13 cellular contexts compared by ENCODE assay signal in the genomic region with DNA sequence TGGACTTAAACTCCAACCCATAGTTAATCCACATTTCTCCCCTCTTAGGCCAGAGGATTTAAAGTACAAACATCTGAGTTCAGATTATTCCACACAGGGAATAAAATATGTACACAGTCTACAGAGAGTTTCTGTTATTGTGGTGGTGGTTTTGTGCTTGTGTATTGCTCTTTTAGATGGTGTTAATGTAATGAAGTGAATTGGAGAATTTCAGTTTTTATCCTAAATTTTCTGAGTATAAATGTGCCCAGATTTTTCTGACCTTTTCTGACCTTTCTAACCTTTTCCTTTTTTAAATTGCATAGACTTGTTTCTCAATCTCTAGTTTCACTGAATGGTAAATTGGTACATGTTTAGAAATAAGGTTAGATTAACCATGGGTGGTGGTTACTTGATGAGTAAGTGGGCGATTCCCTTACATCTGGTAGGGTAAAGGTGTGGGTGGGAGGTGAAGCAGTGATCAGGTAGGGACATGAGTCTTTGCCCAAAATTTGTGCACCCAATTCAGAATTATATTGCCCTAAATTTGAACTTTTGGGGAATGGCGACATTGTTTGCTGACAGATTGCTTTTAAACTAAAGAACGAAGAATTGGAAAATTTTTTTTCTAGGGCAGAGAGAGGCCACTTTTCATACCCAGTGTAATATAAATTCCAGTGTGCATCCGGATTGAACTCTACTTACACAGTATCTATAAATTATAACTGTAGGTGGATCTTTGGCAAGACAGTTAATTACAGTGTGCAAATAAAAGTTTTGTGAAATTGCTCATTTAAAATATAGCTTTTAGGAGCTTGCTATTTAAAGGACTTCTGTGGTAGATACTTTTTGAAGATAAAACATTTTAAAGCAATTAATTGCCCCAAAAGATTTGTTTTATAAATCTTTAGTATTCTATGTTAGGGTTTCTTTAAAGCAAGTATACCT.
DNase-seq lines count a peak whose midpoint lies in the region; ATAC-seq and TF ChIP-seq lines count a peak whose summit lies in the region.
"Had no signal": no experiment of that assay in that cellular context is flagged by ENCODE, and none has a peak within 500 bp of the region (broad histone marks: within the 10 kb centered on the region; RNA-seq: fewer than 3 reads in every experiment).

No MANE protein-coding gene starts in this region.

- H3K36me3 Mint-ChIP-seq in activated naive CD4-positive, alpha-beta T cell treated with anti-CD3 and anti-CD28 coated beads, Interleukin-2, amount 50 U/mL, for 24 hours = no peaks in the 10 kb centered on the region

- H3K9me3 ChIP-seq in fibroblast of lung (ENCODE audit: control insufficient read depth, insufficient read depth, low read depth, low read length) (no peaks in the 10 kb centered on the region), smooth muscle cell (replicated peaks; ENCODE audit: low read depth) (no peaks in the 10 kb centered on the region)
- H3K9me3 ChIP-seq: ovary, SJSA1 had no signal

- no peak overlapping the region for H2AFZ ChIP-seq in fibroblast of lung (ENCODE audit: low read length)
- H2AFZ ChIP-seq in smooth muscle cell (ENCODE audit: low read depth) = no peak overlapping the region

- no peaks in the 10 kb centered on the region for H4K20me1 ChIP-seq in fibroblast of lung (ENCODE audit: control insufficient read depth, extremely low read depth, insufficient read depth, low read length)
- H4K20me1 ChIP-seq in smooth muscle cell (ENCODE audit: low read depth) = no peaks in the 10 kb centered on the region

- DNase-seq in activated naive CD4-positive, alpha-beta T cell treated with anti-CD3 and anti-CD28 coated beads, Interleukin-2, amount 50 U/mL, for 16 hours = no peak
- peak; percentile 25 for DNase-seq in OCI-M1 (lab: John Stamatoyannopoulos, UW)
- DNase-seq in fibroblast of lung (ENCODE audit: low read depth in 2 of 2) = no peak
- no peak for DNase-seq in smooth muscle cell (lab: John Stamatoyannopoulos, UW; ENCODE audit: unreplicated experiment)
- DNase-seq in cerebellar nuclear complex (lab: John Stamatoyannopoulos, UW) = no peak
- no peak for DNase-seq in UCSD-AML1 (lab: John Stamatoyannopoulos, UW; ENCODE audit: unreplicated experiment)
- DNase-seq: activated T-cell treated with anti-CD3 and anti-CD28 coated beads, Interleukin-2, amount 50 U/mL, for 4 hours; NK-92 treated with Interleukin-12 subunit alpha and Interleukin-12 subunit beta, amount 100 ng/mL, for 24 hours; WERI-Rb-1 had no signal

- H3K27me3 Mint-ChIP-seq in activated naive CD4-positive, alpha-beta T cell treated with anti-CD3 and anti-CD28 coated beads, Interleukin-2, amount 50 U/mL, for 24 hours = no peaks in the 10 kb centered on the region

- no peaks in the 10 kb centered on the region for H3K9me3 Mint-ChIP-seq in activated naive CD4-positive, alpha-beta T cell treated with anti-CD3 and anti-CD28 coated beads, Interleukin-2, amount 50 U/mL, for 24 hours
- H3K9me3 Mint-ChIP-seq: activated T-cell treated with anti-CD3 and anti-CD28 coated beads, Interleukin-2, amount 50 U/mL, for 4 hours had no signal

- 88% methylated on average over 4 of the region's 4 CpGs for WGBS in smooth muscle cell (ENCODE audit: low lambda C conversion rate)

- no peak for ATAC-seq in GM18909 (IDR thresholded peaks at IDR 0.05; ENCODE audit: poor library complexity, unreplicated experiment)
- ATAC-seq: activated T-cell treated with anti-CD3 and anti-CD28 coated beads, Interleukin-2, amount 50 U/mL, for 4 hours had no signal

- H3K27me3 ChIP-seq in fibroblast of lung (ENCODE audit: control insufficient read depth, insufficient read depth, low read length) = no peaks in the 10 kb centered on the region
- no peaks in the 10 kb centered on the region for H3K27me3 ChIP-seq in smooth muscle cell (ENCODE audit: low read depth)
- H3K27me3 ChIP-seq: ovary, SJSA1 had no signal

- no peak for TF ChIP-seq CTCF in fibroblast of lung (conservative IDR thresholded peaks at IDR 0.05 in 1 of 2, IDR thresholded peaks at IDR 0.05 in 1 of 2; ENCODE audit: low read depth in 1 of 2, low read length in 2 of 2)
- no peak for TF ChIP-seq CTCF in smooth muscle cell (IDR thresholded peaks at IDR 0.05; ENCODE audit: borderline replicate concordance, insufficient read depth, poor library complexity, severe bottlenecking)

- peaks cover 6% of the 10 kb centered on the region for H3K4me1 ChIP-seq in fibroblast of lung (ENCODE audit: control insufficient read depth, extremely low read depth, insufficient read depth, low read length)
- peaks cover 22% of the 10 kb centered on the region for H3K4me1 ChIP-seq in smooth muscle cell (ENCODE audit: low read depth)
- H3K4me1 ChIP-seq: SJSA1 had no signal

- H3K4me3 Mint-ChIP-seq in activated naive CD4-positive, alpha-beta T cell treated with anti-CD3 and anti-CD28 coated beads, Interleukin-2, amount 50 U/mL, for 24 hours = peak overlapping the region; percentile 31
- H3K4me3 Mint-ChIP-seq: activated T-cell treated with anti-CD3 and anti-CD28 coated beads, Interleukin-2, amount 50 U/mL, for 4 hours had no signal

- peaks cover 55% of the 10 kb centered on the region for H3K4me1 Mint-ChIP-seq in activated naive CD4-positive, alpha-beta T cell treated with anti-CD3 and anti-CD28 coated beads, Interleukin-2, amount 50 U/mL, for 24 hours

- H3K4me3 ChIP-seq in fibroblast of lung (replicated peaks in 1 of 4; ENCODE audit: control extremely low read depth in 1 of 4, insufficient read depth in 1 of 4, low read depth in 3 of 4, low read length in 4 of 4) (peak overlapping the region in 1 of 4 experiments; percentile 40), smooth muscle cell (peak overlapping the region; percentile 34)
- H3K4me3 ChIP-seq: ovary, SJSA1 had no signal

- H3K27ac ChIP-seq in fibroblast of lung (ENCODE audit: insufficient read depth, low read length) (no peak overlapping the region), smooth muscle cell (ENCODE audit: low read depth) (peak overlapping the region; percentile 72)
- H3K27ac ChIP-seq: ovary, SJSA1, WERI-Rb-1 had no signal

- peak overlapping the region; percentile 68 for H3K4me2 ChIP-seq in fibroblast of lung (ENCODE audit: extremely low read depth, insufficient read depth, low read length)
- peak overlapping the region; percentile 83 for H3K4me2 ChIP-seq in smooth muscle cell

- H3K79me2 ChIP-seq in fibroblast of lung (ENCODE audit: control insufficient read depth, insufficient read depth, low read length) = no peaks in the 10 kb centered on the region
- peaks cover 52% of the 10 kb centered on the region for H3K79me2 ChIP-seq in smooth muscle cell (ENCODE audit: low read depth)

- H3K9ac ChIP-seq in fibroblast of lung (ENCODE audit: insufficient read depth, low read length) (no peak overlapping the region), smooth muscle cell (ENCODE audit: low read depth) (peak overlapping the region; percentile 17)

- no peak overlapping the region for H3K27ac Mint-ChIP-seq in activated naive CD4-positive, alpha-beta T cell treated with anti-CD3 and anti-CD28 coated beads, Interleukin-2, amount 50 U/mL, for 24 hours

- H3K36me3 ChIP-seq in fibroblast of lung (ENCODE audit: control insufficient read depth, insufficient read depth, low read length) (no peaks in the 10 kb centered on the region), smooth muscle cell (ENCODE audit: low read depth) (no peaks in the 10 kb centered on the region)
- H3K36me3 ChIP-seq: ovary, SJSA1, WERI-Rb-1 had no signal

- peaks cover 11% of the 10 kb centered on the region for H3F3A ChIP-seq in smooth muscle cell (ENCODE audit: low read depth)
